27 cellular contexts compared by ENCODE assay signal in genomic region chr1:153426809-153427208, GRCh38. TPM values are rescaled to one million over a fixed set of nuclear protein-coding genes. Genes with fewer than 3 reads are reported as not detected.
DNase-seq lines count a peak whose midpoint lies in the region; ATAC-seq and TF ChIP-seq lines count a peak whose summit lies in the region.
"Had no signal": no experiment of that assay in that cellular context is flagged by ENCODE, and none has a peak within 500 bp of the region (broad histone marks: within the 10 kb centered on the region; RNA-seq: fewer than 3 reads in every experiment).

No MANE protein-coding gene starts in this region.

- H3K4me1 Mint-ChIP-seq in H9: no peaks in the 10 kb centered on the region
- H3K4me1 Mint-ChIP-seq: CD14-positive monocyte; CD4-positive, alpha-beta memory T cell; CD4-positive, CD25-positive, alpha-beta regulatory T cell; CD8-positive, alpha-beta memory T cell had no signal

- H3K27me3 ChIP-seq in H9 (ENCODE audit: insufficient read depth, low read length): no peaks in the 10 kb centered on the region; the same call in 1 of the 2 replicates
- H3K27me3 ChIP-seq in aorta (ENCODE audit: control insufficient read depth in 1 of 2, insufficient read depth in 2 of 2, low read length in 1 of 2): no peaks in the 10 kb centered on the region
- H3K27me3 ChIP-seq: BLaER1 had no signal

- H3K4me1 ChIP-seq in H9 (ENCODE audit: insufficient read depth, low read length): no peaks in the 10 kb centered on the region
- no peaks in the 10 kb centered on the region for H3K4me1 ChIP-seq in aorta (ENCODE audit: control insufficient read depth in 1 of 2, insufficient read depth in 2 of 2, low read length in 2 of 2)
- H3K4me1 ChIP-seq: BE2C, BLaER1 had no signal

- no peak overlapping the region for H2AFZ ChIP-seq in H9 (ENCODE audit: low read length)

- no peak overlapping the region for H3K18ac ChIP-seq in H9 (ENCODE audit: insufficient read length, low read depth, low read length)

- no peak overlapping the region for H3T11ph ChIP-seq in H9 (ENCODE audit: low read length)

- no peaks in the 10 kb centered on the region for H3K79me1 ChIP-seq in H9 (ENCODE audit: insufficient read depth, low read depth, low read length, poor library complexity, severe bottlenecking)

- no peak overlapping the region for H3K4me2 ChIP-seq in H9 (ENCODE audit: insufficient read depth, insufficient read length, low read length)
- H3K4me2 ChIP-seq: BLaER1 had no signal

- H3K4ac ChIP-seq in H9 (ENCODE audit: low read depth, low read length): no peak overlapping the region

- no peaks in the 10 kb centered on the region for H3K79me2 ChIP-seq in H9 (ENCODE audit: insufficient read depth, low read length)

- H3K36me3 ChIP-seq in aorta (ENCODE audit: control insufficient read depth in 1 of 2, insufficient read depth in 2 of 2, low read length in 1 of 2): no peaks in the 10 kb centered on the region
- H3K36me3 ChIP-seq: BE2C, BLaER1 had no signal

- DNase-seq in H9 (peak; percentile 8), coronary artery (ENCODE audit: low spot score) (peak; percentile 9), islet precursor cell (peak; percentile 26), aorta (no peak)
- DNase-seq: 8988T; ACHN; BE2C; C1 segment of cervical spinal cord; CD4-positive, alpha-beta memory T cell; CD4-positive, CD25-positive, alpha-beta regulatory T cell; CD8-positive, alpha-beta memory T cell; COR-L47; DMS 273 treated with DMSO at 0.1 percent for 48 hours; DMS153; DMS53; DMS79; DND-41; EL; GDM1 had no signal

- H3K56ac ChIP-seq in H9 (ENCODE audit: insufficient read length, low read depth, low read length): no peak overlapping the region

- TF ChIP-seq CTCF in H9 (conservative IDR thresholded peaks at IDR 0.05) (no peak), coronary artery (IDR thresholded peaks at IDR 0.05) (no peak)

- H2AK5ac ChIP-seq in H9 (ENCODE audit: insufficient read length, low read length): no peak overlapping the region

- H3K4me3 ChIP-seq in coronary artery (no peak overlapping the region), aorta (ENCODE audit: low read length in 2 of 2) (no peak overlapping the region)
- H3K4me3 ChIP-seq: BLaER1, GM12878 had no signal

- H3K23me2 ChIP-seq in H9 (ENCODE audit: insufficient read length, low read depth, low read length, poor library complexity, severe bottlenecking): no peaks in the 10 kb centered on the region

- no peak for ATAC-seq in HG02852 (IDR thresholded peaks at IDR 0.05; ENCODE audit: unreplicated experiment)
- no peak for ATAC-seq in aorta (ENCODE audit: low FRiP score)
- ATAC-seq: GM12878 had no signal

- H3K23ac ChIP-seq in H9 (ENCODE audit: insufficient read length, low read depth, low read length): no peak overlapping the region

- H3K27ac Mint-ChIP-seq in H9: no peak overlapping the region; a peak in 1 of 7 replicates
- H3K27ac Mint-ChIP-seq: CD14-positive monocyte; CD4-positive, alpha-beta memory T cell; CD4-positive, CD25-positive, alpha-beta regulatory T cell; CD8-positive, alpha-beta memory T cell had no signal

- peaks cover 13% of the 10 kb centered on the region for H3K27me3 Mint-ChIP-seq in H9 (ENCODE audit: low read depth)

- H3K9ac ChIP-seq in H9 (ENCODE audit: extremely low read depth, insufficient read length, low read length): no peak overlapping the region
- H3K9ac ChIP-seq: BLaER1 had no signal

- H4K5ac ChIP-seq in H9 (ENCODE audit: insufficient read length, low read depth, low read length): no peak overlapping the region

- no peak overlapping the region for H2BK5ac ChIP-seq in H9 (ENCODE audit: insufficient read length, low read length)

- no peak overlapping the region for H2BK120ac ChIP-seq in H9 (ENCODE audit: low read depth, low read length, poor library complexity, severe bottlenecking)

- H3K4me3 Mint-ChIP-seq in H9: no peak overlapping the region
- H3K4me3 Mint-ChIP-seq: CD14-positive monocyte; CD4-positive, alpha-beta memory T cell; CD4-positive, CD25-positive, alpha-beta regulatory T cell; CD8-positive, alpha-beta memory T cell had no signal

- peaks cover 0 to 3% of the 10 kb centered on the region in 2 experiments; a peak in 1 of 5 replicates for H3K9me3 Mint-ChIP-seq in H9

- H3K36me3 Mint-ChIP-seq in H9 (ENCODE audit: insufficient read depth in 1 of 3, low read depth in 3 of 3): no peaks in the 10 kb centered on the region
- H3K36me3 Mint-ChIP-seq: CD14-positive monocyte; CD4-positive, alpha-beta memory T cell; CD4-positive, CD25-positive, alpha-beta regulatory T cell; CD8-positive, alpha-beta memory T cell had no signal

- H3K9me3 ChIP-seq in H9 (ENCODE audit: control insufficient read depth, low read depth, low read length) (no peaks in the 10 kb centered on the region), aorta (ENCODE audit: control insufficient read depth, low read length) (no peaks in the 10 kb centered on the region)
- H3K9me3 ChIP-seq: BE2C, BLaER1 had no signal

- no peak overlapping the region for H4K8ac ChIP-seq in H9 (replicated peaks; ENCODE audit: insufficient read length, low read depth, low read length)

- intact Hi-C loops in aorta (cut with DNase I): no loop called here

- H2BK20ac ChIP-seq in H9 (ENCODE audit: low read depth, low read length, poor library complexity, severe bottlenecking): no peak overlapping the region

- H4K20me1 ChIP-seq in H9 (ENCODE audit: control insufficient read depth, insufficient read depth, insufficient read length): no peaks in the 10 kb centered on the region

- H3K14ac ChIP-seq in H9 (ENCODE audit: insufficient read depth, low read length): no peak overlapping the region

- H3K27ac ChIP-seq in H9 (ENCODE audit: insufficient read length, low read depth, low read length): no peak overlapping the region
- no peak overlapping the region for H3K27ac ChIP-seq in coronary artery
- H3K27ac ChIP-seq in aorta (ENCODE audit: low read depth in 1 of 2, low read length in 2 of 2): no peak overlapping the region
- H3K27ac ChIP-seq: BLaER1 had no signal

- no peak overlapping the region for H2BK15ac ChIP-seq in H9 (ENCODE audit: low read depth, low read length)

- WGBS in H9 (ENCODE audit: extremely low coverage, insufficient read length, low lambda C conversion rate): no CpG with 5 or more reads among the region's 1 CpG
- WGBS in aorta, 2 donors: 6 to 16% methylated on average over 1 of the region's 1 CpG

- H2BK12ac ChIP-seq in H9 (ENCODE audit: insufficient read length, low read depth, low read length): no peak overlapping the region

- H4K91ac ChIP-seq in H9 (ENCODE audit: insufficient read length, low read depth, low read length): no peak overlapping the region

RNA-seq across cellular contexts. Expression of gene S100A7A, which starts 10.5 kb away (rescaled TPM):
- total RNA-seq in H9 (2021): not detected in 2 replicates
- not detected for total RNA-seq in aorta
- not detected for polyA plus RNA-seq in aorta
- total RNA-seq: A673; CD4-positive, alpha-beta memory T cell; CD4-positive, CD25-positive, alpha-beta regulatory T cell; CD8-positive, alpha-beta memory T cell; Daoy; G401; GM12878 had no signal
- polyA plus RNA-seq: AG04450; CD14-positive monocyte; CD4-positive, alpha-beta memory T cell; CD4-positive, CD25-positive, alpha-beta regulatory T cell; CD8-positive, alpha-beta memory T cell; GM12878 had no signal

RNA-seq across cellular contexts. Expression of gene S100A7, which starts 33.6 kb away (rescaled TPM):
- not detected in 2 replicates for total RNA-seq in H9 (2021)
- not detected for total RNA-seq in aorta
- not detected for polyA plus RNA-seq in aorta
- total RNA-seq: A673; CD4-positive, alpha-beta memory T cell; CD4-positive, CD25-positive, alpha-beta regulatory T cell; CD8-positive, alpha-beta memory T cell; Daoy; G401; GM12878 had no signal
- polyA plus RNA-seq: AG04450; CD14-positive monocyte; CD4-positive, alpha-beta memory T cell; CD4-positive, CD25-positive, alpha-beta regulatory T cell; CD8-positive, alpha-beta memory T cell; GM12878 had no signal

RNA-seq across cellular contexts. Expression of gene S100A8, which starts 35.9 kb away (rescaled TPM):
- total RNA-seq in H9 (2021) (not detected in 2 replicates), aorta (100 to 1,000 TPM in 1 of 2 donors, 10 to 100 TPM in 1; 83.5 to 185 TPM)
- polyA plus RNA-seq in aorta: 100 to 1,000 TPM in 1 of 2 donors, 10 to 100 TPM in 1; 48.2 to 218 TPM
- total RNA-seq: A673; CD4-positive, CD25-positive, alpha-beta regulatory T cell; CD8-positive, alpha-beta memory T cell; Daoy; G401; GM12878 had no signal
- polyA plus RNA-seq: AG04450; CD8-positive, alpha-beta memory T cell had no signal

RNA-seq across cellular contexts. Expression of gene S100A12, which starts 51.4 kb away (rescaled TPM):
- not detected in 2 replicates for total RNA-seq in H9 (2021)
- total RNA-seq in aorta: 10 to 100 TPM in 1 of 2 donors, 1 to 10 TPM in 1; 4.4 to 23.6 TPM
- polyA plus RNA-seq in aorta: 10 to 100 TPM in 1 of 2 donors, 1 to 10 TPM in 1; 1.7 to 58.6 TPM
- total RNA-seq: A673; CD4-positive, alpha-beta memory T cell; CD4-positive, CD25-positive, alpha-beta regulatory T cell; CD8-positive, alpha-beta memory T cell; Daoy; G401; GM12878 had no signal
- polyA plus RNA-seq: AG04450; CD8-positive, alpha-beta memory T cell; GM12878 had no signal

Comparison
In these comparisons a context has a peak if more than half of its experiments do, and no peak if none do; other contexts are left out.
1. DNase-seq: peak in H9 (single experiment), coronary artery (single experiment) and islet precursor cell (single experiment); none in aorta (0 of 2).
2. RNA of gene S100A8, which starts 35.9 kb away (total RNA-seq): 83.5 to 185 TPM in aorta; not detected in H9; every median in the first group is over 10 times any median in the second.